Comparison of ENCODE assay signal across 9 cellular contexts in the genomic region with DNA sequence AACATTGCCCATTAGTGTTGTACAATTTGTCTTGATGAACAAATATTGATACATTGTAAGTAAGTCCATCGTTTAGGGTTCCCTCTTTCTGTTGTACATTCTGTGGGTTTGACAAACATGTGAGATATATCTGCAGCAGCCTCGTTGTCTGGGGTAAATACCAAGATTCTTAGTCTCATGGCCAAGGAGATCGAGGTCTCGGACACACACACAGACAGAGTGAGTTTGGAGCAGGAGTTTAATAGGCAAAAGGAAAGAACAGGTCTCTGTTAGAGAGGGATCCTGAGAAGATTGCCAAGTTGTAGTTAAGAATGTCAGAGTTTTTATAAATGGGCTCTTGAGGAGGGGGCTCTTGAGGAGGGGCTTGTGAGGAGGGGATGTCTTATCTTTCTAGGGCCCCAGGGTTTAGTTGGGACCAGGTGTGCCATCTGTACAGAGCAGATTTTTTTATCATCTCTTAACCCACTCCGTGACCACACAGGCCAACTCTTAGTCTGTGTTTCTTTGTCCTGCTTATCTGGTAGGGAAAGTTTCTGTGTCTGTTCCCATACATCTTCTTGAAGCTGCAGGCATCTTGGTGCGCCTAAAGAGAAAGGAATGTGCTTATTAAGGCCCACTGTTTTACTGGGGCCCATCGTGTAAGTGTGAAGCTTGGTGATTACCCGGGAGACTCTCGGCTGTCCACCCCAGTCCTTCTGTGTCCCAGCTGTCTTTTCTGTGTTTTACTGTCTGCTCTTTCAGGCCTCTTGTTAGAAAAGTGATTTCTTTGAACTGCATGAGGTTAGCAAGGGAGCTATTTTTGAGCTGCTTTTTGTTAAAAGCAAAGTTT. TPM values are rescaled to one million over a fixed set of nuclear protein-coding genes. Genes with fewer than 3 reads are reported as not detected.
DNase-seq lines count a peak whose midpoint lies in the region; ATAC-seq, FAIRE-seq and TF ChIP-seq lines count a peak whose summit lies in the region.
"Had no signal": no experiment of that assay in that cellular context is flagged by ENCODE, and none has a peak within 500 bp of the region (broad histone marks: within the 10 kb centered on the region; RNA-seq: fewer than 3 reads in every experiment).

No MANE protein-coding gene starts in this region.

- H3K79me2 ChIP-seq in PC-3 (ENCODE audit: low read length) (peaks cover 30% of the 10 kb centered on the region), H1 (ENCODE audit: control insufficient read depth in 1 of 2, insufficient read depth in 2 of 2, low read length in 2 of 2) (peaks cover 0 to 19% of the 10 kb centered on the region in 2 experiments; a peak in 3 of 4 replicates)

- no peaks in the 10 kb centered on the region for H3K36me3 ChIP-seq in ES-I3 (ENCODE audit: insufficient read depth, low read length)
- H3K36me3 ChIP-seq in PC-3 (ENCODE audit: low read depth, low read length): no peaks in the 10 kb centered on the region
- peaks cover 0 to 3% (median 0%) of the 10 kb centered on the region in 4 experiments; a peak in 1 of 8 replicates for H3K36me3 ChIP-seq in H1 (ENCODE audit: control insufficient read depth in 2 of 4, insufficient read depth in 4 of 4, low read length in 3 of 4)
- H3K36me3 ChIP-seq in neuronal stem cell (replicated peaks in 1 of 2; ENCODE audit: control insufficient read depth in 2 of 2, insufficient read depth in 2 of 2, low read length in 2 of 2): peaks cover 0 to 5% of the 10 kb centered on the region in 2 donors

- H3K27ac ChIP-seq in PC-3 (ENCODE audit: low read length) (peak overlapping the region; percentile 87), H1 (ENCODE audit: low read depth, low read length) (peak overlapping the region; percentile 69; the same call in 1 of the 2 replicates), neuronal stem cell (replicated peaks; ENCODE audit: low read length) (peak overlapping the region; percentile 81)

- CTCF ChIA-PET in PC-3 (lab: Charles Lee): interaction anchor here (0.7 kb wide), 1 partner anchor 86 kb away, joined by 4 read pairs; the partner anchor contains the start of gene CLECL1
- CTCF ChIA-PET in H1 (lab: Charles Lee; ENCODE audit: partially characterized antibody): interaction anchor here (1.0 to 1.9 kb wide), 5 partner anchors 13 to 178 kb away, joined by 3 to 5 read pairs (median 3); no protein-coding TSS in a partner anchor

- H3K4ac ChIP-seq in H1 (replicated peaks; ENCODE audit: insufficient read length, low read depth, low read length): no peak overlapping the region
- no peak overlapping the region for H3K4ac ChIP-seq in neuronal stem cell (ENCODE audit: low read length)

- H4K5ac ChIP-seq in H1 (ENCODE audit: insufficient read length, low read depth, low read length): no peak overlapping the region

- H3K23ac ChIP-seq in H1 (ENCODE audit: insufficient read length) (no peak overlapping the region), neuronal stem cell (ENCODE audit: low read depth, low read length, poor library complexity) (no peak overlapping the region)

- H3K14ac ChIP-seq in H1 (ENCODE audit: insufficient read length) (no peak overlapping the region), neuronal stem cell (ENCODE audit: low read length) (no peak overlapping the region)

- peaks cover 11% of the 10 kb centered on the region; the same call in 1 of the 2 replicates for H3K23me2 ChIP-seq in H1 (ENCODE audit: low read depth, low read length)

- H4K8ac ChIP-seq in H1 (ENCODE audit: extremely low read depth, insufficient read depth, low read length) (no peak overlapping the region), neuronal stem cell (ENCODE audit: low read depth, low read length) (no peak overlapping the region)

- H2AK5ac ChIP-seq in H1 (ENCODE audit: low read depth, low read length) (no peak overlapping the region), neuronal stem cell (ENCODE audit: low read depth, low read length) (no peak overlapping the region)

- DNase-seq in PC-3 (peak; percentile 1), H1 (ENCODE audit: low read depth in 1 of 2, low spot score in 2 of 2) (no peak), neuronal stem cell (ENCODE audit: low spot score) (peak; percentile 3), Kasumi-1 (lab: John Stamatoyannopoulos, UW) (no peak)
- DNase-seq in stimulated activated CD4-positive, alpha-beta T cell treated with anti-CD3 and anti-CD28 coated beads, Interleukin-2, amount 100 ng/mL, for 48 hours: no peak

- no peaks in the 10 kb centered on the region for H3K79me1 ChIP-seq in H1 (ENCODE audit: low read depth, low read length)
- H3K79me1 ChIP-seq in neuronal stem cell (ENCODE audit: low read depth, low read length): peaks cover 2% of the 10 kb centered on the region

- H2BK5ac ChIP-seq in H1 (ENCODE audit: low read depth, low read length): no peak overlapping the region
- H2BK5ac ChIP-seq in neuronal stem cell (ENCODE audit: low read length): no peak overlapping the region

- WGBS in H1 (ENCODE audit: extremely low coverage in 1 of 2, insufficient coverage in 1 of 2, insufficient read length in 1 of 2, insufficient replicate concordance in 2 of 2, low coverage in 1 of 2, low lambda C conversion rate in 2 of 2, missing lambda C conversion rate in 1 of 2), 2 experiments: 77% methylated on average over 9 of the region's 9 CpGs; no CpG with 5 or more reads in 1 of the 2 experiments
- no CpG with 5 or more reads among the region's 9 CpGs for WGBS in neuronal stem cell (ENCODE audit: extremely low coverage in 2 of 2, insufficient read length in 2 of 2, insufficient replicate concordance in 1 of 2), 2 donors

- H2BK12ac ChIP-seq in H1 (ENCODE audit: low read depth, low read length) (no peak overlapping the region; the same call in 1 of the 2 replicates), neuronal stem cell (ENCODE audit: low read length) (no peak overlapping the region)

- intact Hi-C loops in PC-3 (cut with micrococcal nuclease): loop anchor here (5.0 kb wide), 2 partner anchors 60 to 75 kb away; no protein-coding TSS in a partner anchor

- H4K20me1 ChIP-seq in PC-3 (ENCODE audit: low read length) (no peaks in the 10 kb centered on the region), H1 (replicated peaks in 1 of 2; ENCODE audit: control insufficient read depth in 1 of 2, insufficient read depth in 2 of 2, low read length in 2 of 2) (no peaks in the 10 kb centered on the region)

- TF ChIP-seq RAD21 in H1 (IDR thresholded peaks at IDR 0.05 in 1 of 2, conservative IDR thresholded peaks at IDR 0.05 in 1 of 2; ENCODE audit: low read depth in 2 of 2, low read length in 2 of 2): no peak

- H3K4me3 ChIP-seq in PC-3 (ENCODE audit: low read length) (peak overlapping the region; percentile 77), H1 (ENCODE audit: extremely low read depth in 1 of 4, insufficient read depth in 2 of 4, low read depth in 3 of 4, low read length in 4 of 4) (peak overlapping the region; percentile 63 to 85 (median 80)), neuronal stem cell (ENCODE audit: low read length in 2 of 2) (peak overlapping the region; percentile 76 to 87)

- TF ChIP-seq POLR2A in H1 (IDR thresholded peaks at IDR 0.05; ENCODE audit: control extremely low read depth in 1 of 2, low read depth in 2 of 2, low read length in 2 of 2): no peak

- H3K9me3 ChIP-seq in ES-I3 (ENCODE audit: control insufficient read depth, insufficient read depth, low read length) (no peaks in the 10 kb centered on the region; the same call in 1 of the 2 replicates), PC-3 (ENCODE audit: low read length) (no peaks in the 10 kb centered on the region), H1 (ENCODE audit: insufficient read depth in 2 of 2, low read depth in 1 of 2, low read length in 1 of 2) (no peaks in the 10 kb centered on the region), neuronal stem cell (replicated peaks in 1 of 2; ENCODE audit: control insufficient read depth in 2 of 2, insufficient read depth in 1 of 2, low read depth in 1 of 2, low read length in 2 of 2) (peaks cover 0 to 7% of the 10 kb centered on the region in 2 donors)

- BruUV-seq in PC-3 (replicated peaks; lab: Mats Ljungman, UMichigan): TSS peak; percentile 55

- no peak for TF ChIP-seq EP300 in H1 (IDR thresholded peaks at IDR 0.05; ENCODE audit: borderline replicate concordance in 1 of 2, low read depth in 2 of 2, low read length in 2 of 2)

- no peak overlapping the region for H3K56ac ChIP-seq in H1 (replicated peaks; ENCODE audit: insufficient read length, low read depth, low read length)

- H3K9me2 ChIP-seq in PC-3 (replicated peaks; ENCODE audit: low read length): no peaks in the 10 kb centered on the region

- no peaks in the 10 kb centered on the region for H3F3A ChIP-seq in PC-3 (ENCODE audit: low read length, unreplicated experiment)

- H2AFZ ChIP-seq in PC-3 (ENCODE audit: low read length) (peak overlapping the region; percentile 80), H1 (ENCODE audit: low read length) (peak overlapping the region; percentile 86), neuronal stem cell (ENCODE audit: low read length) (peak overlapping the region; percentile 90)

- no peaks in the 10 kb centered on the region for H3K27me3 ChIP-seq in PC-3 (ENCODE audit: low read length)
- H3K27me3 ChIP-seq in H1 (replicated peaks in 1 of 4; ENCODE audit: control insufficient read depth in 3 of 4, extremely low read depth in 1 of 4, insufficient read depth in 3 of 4, low read length in 3 of 4): no peaks in the 10 kb centered on the region
- no peaks in the 10 kb centered on the region for H3K27me3 ChIP-seq in neuronal stem cell (ENCODE audit: control insufficient read depth in 3 of 3, insufficient read depth in 3 of 3, low read depth in 1 of 3, low read length in 3 of 3)

- H3K4me2 ChIP-seq in PC-3 (ENCODE audit: low read length) (peak overlapping the region; percentile 89), H1 (ENCODE audit: insufficient read depth in 1 of 2, low read depth in 2 of 2, low read length in 2 of 2) (peak overlapping the region; percentile 83 to 92), neuronal stem cell (ENCODE audit: insufficient read depth, low read length, poor library complexity, severe bottlenecking) (peak overlapping the region; percentile 79)

- no peak for FAIRE-seq in H1 (lab: Jason Lieb, UNC)
- FAIRE-seq: TTC549 had no signal

- peak overlapping the region; percentile 82 for H3K9ac ChIP-seq in ES-I3 (ENCODE audit: low read depth, low read length)
- peak overlapping the region; percentile 79 for H3K9ac ChIP-seq in PC-3 (ENCODE audit: low read length)
- H3K9ac ChIP-seq in H1 (replicated peaks in 1 of 4; ENCODE audit: extremely low read depth in 1 of 4, low read depth in 3 of 4, low read length in 3 of 4): peak overlapping the region in 3 of 4 experiments; percentile 68 to 81 (median 72); a peak in 4 of 7 replicates
- H3K9ac ChIP-seq in neuronal stem cell (ENCODE audit: low read depth, low read length, poor library complexity): no peak overlapping the region

- H4K91ac ChIP-seq in H1 (replicated peaks; ENCODE audit: insufficient read length, low read length): no peak overlapping the region
- no peak overlapping the region for H4K91ac ChIP-seq in neuronal stem cell (ENCODE audit: low read depth, low read length, poor library complexity)

- H2BK15ac ChIP-seq in H1 (ENCODE audit: low read length) (no peak overlapping the region), neuronal stem cell (ENCODE audit: low read length) (no peak overlapping the region)

- H2BK20ac ChIP-seq in H1 (ENCODE audit: low read length): no peak overlapping the region

- TF ChIP-seq CTCF in PC-3 (conservative IDR thresholded peaks at IDR 0.05; ENCODE audit: low read depth, low read length) (no peak), H1 (IDR thresholded peaks at IDR 0.05; ENCODE audit: control extremely low read depth in 1 of 3, insufficient read depth in 1 of 3, low read depth in 1 of 3, low read length in 3 of 3) (no peak)

- ATAC-seq in PC-3 (no peak), GM19467 (IDR thresholded peaks at IDR 0.05; ENCODE audit: unreplicated experiment) (no peak), HG03108 (IDR thresholded peaks at IDR 0.05; ENCODE audit: unreplicated experiment) (no peak)

- H2BK120ac ChIP-seq in H1 (replicated peaks; ENCODE audit: low read depth, low read length): no peak overlapping the region
- H2BK120ac ChIP-seq in neuronal stem cell (ENCODE audit: low read depth, low read length): no peak overlapping the region

- H3K4me1 ChIP-seq in ES-I3 (ENCODE audit: insufficient read depth, low read length) (peaks cover 13% of the 10 kb centered on the region), PC-3 (ENCODE audit: insufficient read depth, low read length) (peaks cover 28% of the 10 kb centered on the region), H1 (replicated peaks in 1 of 4; ENCODE audit: control insufficient read depth in 3 of 4, insufficient read depth in 4 of 4, low read length in 3 of 4) (peaks cover 2 to 7% (median 5%) of the 10 kb centered on the region in 4 experiments; a peak in 3 of 7 replicates), neuronal stem cell (ENCODE audit: control insufficient read depth in 2 of 2, insufficient read depth in 1 of 2, low read depth in 1 of 2, low read length in 2 of 2) (peaks cover 6% of the 10 kb centered on the region in 2 donors)

- H3K18ac ChIP-seq in H1 (ENCODE audit: extremely low read depth, low read length) (peak overlapping the region; percentile 53; the same call in 1 of the 2 replicates), neuronal stem cell (ENCODE audit: low read length) (no peak overlapping the region)

- POLR2A ChIA-PET in PC-3 (lab: Charles Lee; ENCODE audit: unreplicated experiment): interaction anchor here (0.6 to 1.0 kb wide), 2 partner anchors 10 to 40 kb away, joined by 3 to 5 read pairs; no protein-coding TSS in a partner anchor
- POLR2A ChIA-PET in H1 (lab: Charles Lee; ENCODE audit: partially characterized antibody): interaction anchor here (0.8 to 2.1 kb wide), 11 partner anchors 8 to 451 kb away, joined by 3 to 10 read pairs (median 5); no protein-coding TSS in a partner anchor

RNA-seq across cellular contexts. Expression of gene CLEC2D, which starts 22.5 kb away (rescaled TPM):
- 2.9 and 3.3 TPM in 2 replicates for total RNA-seq in PC-3 (2014; rRNA removed)
- total RNA-seq in H1 (2021; fragmentation: NEBNext Ultra II Directional; extraction: Animal tissue kit (Norgen Biotek cat#: 25700)): 5.2 and 6.2 TPM in 2 replicates
- 2.7 and 4.2 TPM in 2 replicates for polyA plus RNA-seq in H1 (2011; rRNA removed)
- 4.7 TPM for polyA plus RNA-seq in H1 (2011; cell fraction: cytosol; rRNA removed)
- 8.9 TPM for polyA plus RNA-seq in H1 (2011; cell fraction: nucleus; rRNA removed)
- 3.7 to 9.5 TPM (median 5.5 TPM) in 4 replicates for polyA plus RNA-seq in H1 (2012, experiment 1 of 2)
- polyA plus RNA-seq in H1 (2012, experiment 2 of 2): 0.52 TPM
- 4.1 TPM for polyA plus RNA-seq in H1 (2013, experiment 1 of 2)
- 3.0 TPM for polyA plus RNA-seq in H1 (2013, experiment 2 of 2)
- 4.7 and 6.4 TPM in 2 replicates for polyA minus RNA-seq in H1 (2011; rRNA and poly(A)+ RNA removed)
- 3.2 TPM for polyA minus RNA-seq in H1 (2011; cell fraction: cytosol; rRNA and poly(A)+ RNA removed)
- 11.2 TPM for polyA minus RNA-seq in H1 (2011; cell fraction: nucleus; rRNA and poly(A)+ RNA removed)
- 5.4 TPM for polyA plus RNA-seq in neuronal stem cell (2013, experiment 1 of 2)
- polyA plus RNA-seq in neuronal stem cell (2013, experiment 2 of 2): 6.1 TPM

RNA-seq across cellular contexts. Expression of gene KLRB1, which starts 39.3 kb away (rescaled TPM):
- not detected in 2 replicates for total RNA-seq in PC-3 (2014; rRNA removed)
- not detected in 2 replicates for total RNA-seq in H1 (2021; fragmentation: NEBNext Ultra II Directional; extraction: Animal tissue kit (Norgen Biotek cat#: 25700))
- polyA plus RNA-seq in H1 (2011; rRNA removed): not detected in 2 replicates
- not detected for polyA plus RNA-seq in H1 (2011; cell fraction: cytosol; rRNA removed)
- not detected for polyA plus RNA-seq in H1 (2011; cell fraction: nucleus; rRNA removed)
- polyA plus RNA-seq in H1 (2012, experiment 1 of 2): not detected in 4 replicates
- not detected for polyA plus RNA-seq in H1 (2012, experiment 2 of 2)
- not detected for polyA plus RNA-seq in H1 (2013, experiment 1 of 2)
- polyA plus RNA-seq in H1 (2013, experiment 2 of 2): not detected
- not detected in 2 replicates for polyA minus RNA-seq in H1 (2011; rRNA and poly(A)+ RNA removed)
- not detected for polyA minus RNA-seq in H1 (2011; cell fraction: cytosol; rRNA and poly(A)+ RNA removed)
- not detected for polyA minus RNA-seq in H1 (2011; cell fraction: nucleus; rRNA and poly(A)+ RNA removed)
- polyA plus RNA-seq in neuronal stem cell (2013, experiment 1 of 2): not detected
- not detected for polyA plus RNA-seq in neuronal stem cell (2013, experiment 2 of 2)

Comparison
In these comparisons a context has a peak if more than half of its experiments do, and no peak if none do; other contexts are left out.
1. DNase-seq: peak in PC-3 (single experiment) and neuronal stem cell (single experiment); none in H1 (0 of 2), stimulated activated CD4-positive, alpha-beta T cell treated with anti-CD3 and anti-CD28 coated beads, Interleukin-2, amount 100 ng/mL, for 48 hours (0 of 2) and Kasumi-1 (0 of 2).
2. Peak in every context shown above with its lines, with median percentiles within 50 percentile points of each other: H2AFZ ChIP-seq, H3K27ac ChIP-seq, H3K4me2 ChIP-seq and H3K4me3 ChIP-seq.